31 cellular contexts compared by ENCODE assay signal in genomic region chr2:172642301-172643020, GRCh38.
"Had no signal": no experiment of that assay in that cellular context is flagged by ENCODE, and none has a peak within 500 bp of the region (broad histone marks: within the 10 kb centered on the region; RNA-seq: fewer than 3 reads in every experiment).

No MANE protein-coding gene starts in this region.

- H3K36me3 Mint-ChIP-seq: activated naive CD8-positive, alpha-beta T cell treated with anti-CD3 and anti-CD28 coated beads, Interleukin-2, amount 10 ng/mL, durations not matched to agents 7 days and 5 days had no signal

- H3K4me2 ChIP-seq: PC-9 had no signal

- H3K4me1 Mint-ChIP-seq: central memory CD8-positive, alpha-beta T cell had no signal

- H2AFZ ChIP-seq: PC-9 had no signal

- H3K4me3 ChIP-seq: ascending aorta, cardiac muscle cell, MG63, PC-9 had no signal

- DNase-seq: activated CD4-positive, alpha-beta T cell treated with anti-CD3 and anti-CD28 coated beads, Interleukin-2, amount 10 ng/mL, durations not matched to agents 24 days and 14 days; activated CD4-positive, alpha-beta T cell treated with anti-CD3 and anti-CD28 coated beads, Interleukin-2, amount 50 U/mL, for 4 hours; activated gamma-delta T cell; activated naive CD4-positive, alpha-beta T cell treated with Interleukin-2 at 50 U/mL for 16 hours; activated naive CD8-positive, alpha-beta T cell treated with anti-CD3 and anti-CD28 coated beads, Interleukin-2, amount 10 ng/mL, durations not matched to agents 7 days and 5 days; activated T-cell treated with anti-CD3 and anti-CD28 coated beads, Interleukin-2, amount 50 U/mL, for 1 hour; amygdala; Kasumi-1; NCI-H1048; NCI-H1436 treated with DMSO at 0.1 percent for 48 hours; NCI-H1694 treated with DMSO at 0.1 percent for 48 hours; NCI-H2029; NCI-H345; NCI-H510A; NCI-H526; NCI-H748 treated with DMSO at 0.1 percent for 48 hours; NK-92 treated with Interleukin-12 subunit alpha and Interleukin-12 subunit beta, amount 100 ng/mL, for 24 hours; SIG-M5; T1000 had no signal

- ATAC-seq: Right ventricle myocardium inferior had no signal

- H3K27ac ChIP-seq: ascending aorta, cardiac muscle cell, PC-9, RWPE1 had no signal

- H3K9me3 ChIP-seq: ascending aorta, MG63 had no signal

- H3K27ac Mint-ChIP-seq: activated CD4-positive, alpha-beta T cell treated with anti-CD3 and anti-CD28 coated beads, Interleukin-2, amount 10 ng/mL, durations not matched to agents 24 days and 14 days; activated CD8-positive, alpha-beta T cell treated with anti-CD3 and anti-CD28 coated beads for 36 hours; activated naive CD4-positive, alpha-beta T cell treated with anti-CD3 and anti-CD28 coated beads, Interleukin-2, amount 50 U/mL, for 24 hours; activated naive CD8-positive, alpha-beta T cell treated with anti-CD3 and anti-CD28 coated beads, Interleukin-2, amount 10 ng/mL, durations not matched to agents 7 days and 5 days; activated T-helper 2 cell treated with anti-CD3 and anti-CD28 coated beads, Interferon-gamma antibody, Interleukin-2, Interleukin-4, amounts not matched to agents 10 μg/mL and 5 μg/mL and 100 μg/mL, durations not matched to agents 14 hours and 24 hours and 36 hours had no signal

- H3K4me1 ChIP-seq: ascending aorta had no signal

- H3K9me3 Mint-ChIP-seq: activated CD4-positive, alpha-beta T cell treated with anti-CD3 and anti-CD28 coated beads, Interleukin-2, amount 10 ng/mL, durations not matched to agents 24 days and 14 days; activated CD8-positive, alpha-beta T cell treated with anti-CD3 and anti-CD28 coated beads for 36 hours; activated naive CD4-positive, alpha-beta T cell treated with anti-CD3 and anti-CD28 coated beads, Interleukin-2, amount 50 U/mL, for 24 hours; activated naive CD8-positive, alpha-beta T cell treated with anti-CD3 and anti-CD28 coated beads, Interleukin-2, amount 10 ng/mL, durations not matched to agents 7 days and 5 days; activated T-cell treated with anti-CD3 and anti-CD28 coated beads, Interleukin-2, amount 50 U/mL, for 72 hours; activated T-helper 2 cell treated with anti-CD3 and anti-CD28 coated beads, Interferon-gamma antibody, Interleukin-2, Interleukin-4, amounts not matched to agents 10 μg/mL and 5 μg/mL and 100 μg/mL, durations not matched to agents 14 hours and 24 hours and 36 hours; central memory CD8-positive, alpha-beta T cell had no signal

- H3K27me3 ChIP-seq: ascending aorta, cardiac muscle cell, MG63 had no signal

- H3K36me3 ChIP-seq: ascending aorta, cardiac muscle cell, MG63 had no signal

- H3K27me3 Mint-ChIP-seq: activated CD4-positive, alpha-beta T cell treated with anti-CD3 and anti-CD28 coated beads, Interleukin-2, amount 10 ng/mL, durations not matched to agents 24 days and 14 days; activated naive CD4-positive, alpha-beta T cell treated with anti-CD3 and anti-CD28 coated beads, Interleukin-2, amount 50 U/mL, for 24 hours; activated naive CD8-positive, alpha-beta T cell treated with anti-CD3 and anti-CD28 coated beads, Interleukin-2, amount 10 ng/mL, durations not matched to agents 7 days and 5 days had no signal

- H3K4me3 Mint-ChIP-seq: activated CD4-positive, alpha-beta T cell treated with anti-CD3 and anti-CD28 coated beads, Interleukin-2, amount 10 ng/mL, durations not matched to agents 24 days and 14 days; activated CD8-positive, alpha-beta T cell treated with anti-CD3 and anti-CD28 coated beads for 36 hours; activated naive CD4-positive, alpha-beta T cell treated with anti-CD3 and anti-CD28 coated beads, Interleukin-2, amount 50 U/mL, for 24 hours; activated naive CD8-positive, alpha-beta T cell treated with anti-CD3 and anti-CD28 coated beads, Interleukin-2, amount 10 ng/mL, durations not matched to agents 7 days and 5 days; activated T-cell treated with anti-CD3 and anti-CD28 coated beads, Interleukin-2, amount 50 U/mL, for 72 hours; central memory CD8-positive, alpha-beta T cell had no signal

- FAIRE-seq: RCC 7860 had no signal
